Comparison of ENCODE assay signal across 8 cellular contexts in genomic region chr10:86971146-86971991, GRCh38. TPM values are rescaled to one million over a fixed set of nuclear protein-coding genes. Genes with fewer than 3 reads are reported as not detected.
A peak's percentile ranks its signal among the peaks of the same experiment; 100 is the strongest.
DNase-seq lines count a peak whose midpoint lies in the region; TF ChIP-seq lines count a peak whose summit lies in the region.

No MANE protein-coding gene starts in this region.

- TF ChIP-seq CTCF in GM12864 (IDR thresholded peaks at IDR 0.05; ENCODE audit: low read depth, low read length, missing control alignments): no peak

- peaks cover 12% of the 10 kb centered on the region for H3K27me3 ChIP-seq in H7 (ENCODE audit: control insufficient read depth, insufficient read depth, low read length)

- H3K4me3 ChIP-seq in GM12864 (ENCODE audit: low read depth, low read length) (peak overlapping the region; percentile 83), H7 (ENCODE audit: insufficient read depth, low read depth, low read length) (peak overlapping the region; percentile 66)

- no peaks in the 10 kb centered on the region for H3K36me3 ChIP-seq in H7 (replicated peaks; ENCODE audit: control insufficient read depth, insufficient read depth, low read length)

- peak; percentile 51 for DNase-seq in GM12864 (ENCODE audit: low read depth)
- peak; percentile 88 for DNase-seq in H7
- DNase-seq in MV-4-11 (lab: John Stamatoyannopoulos, UW): peak; percentile 85
- peak; percentile 74 to 77 for DNase-seq in activated CD4-positive, alpha-beta T cell treated with anti-CD3 and anti-CD28 coated beads, Interleukin-2, amount 50 U/mL, for 24 hours (ENCODE audit: low read depth in 1 of 2, low spot score in 1 of 2)
- DNase-seq in dermis microvascular lymphatic vessel endothelial cell (ENCODE audit: low read depth in 2 of 2): peak; percentile 76 to 78
- peak; percentile 84 to 95 for DNase-seq in lung microvascular endothelial cell (ENCODE audit: low read depth in 2 of 2)
- peak; percentile 85 for DNase-seq in stimulated activated CD8-positive, alpha-beta memory T cell treated with anti-CD3 and anti-CD28 coated beads, Interleukin-12 subunit alpha, Interleukin-12 subunit beta, amount 100 ng/mL, for 1 hour (ENCODE audit: low read depth)
- no peak for DNase-seq in NCI-H1694 treated with DMSO at 0.1 percent for 48 hours (lab: John Stamatoyannopoulos, UW)

RNA-seq across cellular contexts. Expression of gene ADIRF, which starts 3.1 kb away (rescaled TPM):
- not detected in 2 replicates for total RNA-seq in H7 (2014; rRNA removed; shearing (Covaris generic))
- total RNA-seq in dermis microvascular lymphatic vessel endothelial cell: 26.0 and 44.4 TPM in 2 replicates
- 10.1 and 37.7 TPM in 2 replicates for total RNA-seq in lung microvascular endothelial cell

RNA-seq across cellular contexts. Expression of gene SNCG, which starts 13.0 kb away (rescaled TPM):
- total RNA-seq in H7 (2014; rRNA removed; shearing (Covaris generic)): 23.4 and 26.7 TPM in 2 replicates
- total RNA-seq in dermis microvascular lymphatic vessel endothelial cell (108 and 137 TPM in 2 replicates), lung microvascular endothelial cell (46.2 and 112 TPM in 2 replicates)

RNA-seq across cellular contexts. Expression of gene MMRN2, which starts 14.0 kb away (rescaled TPM):
- 1.7 and 2.7 TPM in 2 replicates for total RNA-seq in H7 (2014; rRNA removed; shearing (Covaris generic))
- 82.2 and 108 TPM in 2 replicates for total RNA-seq in dermis microvascular lymphatic vessel endothelial cell
- 14.9 and 96.3 TPM in 2 replicates for total RNA-seq in lung microvascular endothelial cell

RNA-seq across cellular contexts. Expression of gene FAM25A, which starts 48.7 kb away (rescaled TPM):
- total RNA-seq in H7 (2014; rRNA removed; shearing (Covaris generic)): not detected in 2 replicates
- total RNA-seq in dermis microvascular lymphatic vessel endothelial cell (not detected in 2 replicates), lung microvascular endothelial cell (not detected in 2 replicates)

Comparison
In these comparisons a context has a peak if more than half of its experiments do, and no peak if none do; other contexts are left out.
1. RNA of gene ADIRF, which starts 3.1 kb away (total RNA-seq): 26.0 to 44.4 TPM in dermis microvascular lymphatic vessel endothelial cell and 10.1 to 37.7 TPM in lung microvascular endothelial cell; not detected in H7; every median in the first group is over 10 times any median in the second.